In the genomic region with DNA sequence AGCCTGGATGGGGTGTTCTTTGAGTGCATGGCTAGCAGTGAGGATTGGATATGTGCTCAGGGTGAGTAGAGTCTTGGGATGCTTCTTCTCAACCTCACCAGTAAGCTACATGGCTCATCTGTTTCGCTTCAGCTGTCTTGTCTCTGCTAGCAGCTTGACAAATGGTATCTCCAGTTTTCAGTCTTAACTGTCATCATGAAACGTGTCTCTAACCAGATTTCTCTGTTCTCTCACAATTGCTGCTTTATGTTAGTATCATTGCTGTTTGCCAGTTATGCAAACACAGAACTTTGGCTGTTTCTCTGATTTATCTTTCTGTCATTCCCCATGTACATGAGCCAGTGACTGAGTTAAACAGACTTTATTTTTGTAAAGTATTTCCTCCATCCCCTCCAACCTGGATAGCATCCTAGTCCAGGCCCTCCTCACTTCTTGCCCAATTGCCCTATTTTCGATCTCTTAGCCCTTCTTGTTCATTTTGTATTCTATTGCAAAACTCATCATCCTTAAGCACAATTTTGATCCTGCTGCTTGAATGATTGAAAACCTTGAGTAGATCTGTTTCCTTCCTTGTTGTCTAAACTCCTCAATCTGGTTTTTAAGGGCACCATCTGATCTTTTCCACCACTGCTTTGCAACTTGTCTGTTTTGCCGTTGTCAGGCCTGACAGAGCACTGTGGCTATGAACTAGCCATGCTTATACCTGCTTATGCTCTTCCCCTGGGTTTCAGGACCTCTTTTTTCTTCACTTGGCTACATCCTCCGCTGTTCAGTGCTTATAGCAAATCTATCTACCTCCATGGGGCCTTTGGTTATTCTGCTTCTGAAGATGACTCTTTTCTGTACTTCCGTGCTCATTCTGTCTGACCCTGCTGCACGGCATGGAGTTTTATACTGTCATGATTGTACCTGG, we compare ENCODE assay signal across 26 cellular contexts. TPM values are rescaled to one million over a fixed set of nuclear protein-coding genes. Genes with fewer than 3 reads are reported as not detected.
DNase-seq lines count a peak whose midpoint lies in the region; ATAC-seq, FAIRE-seq and TF ChIP-seq lines count a peak whose summit lies in the region.
"Had no signal": no experiment of that assay in that cellular context is flagged by ENCODE, and none has a peak within 500 bp of the region (broad histone marks: within the 10 kb centered on the region; RNA-seq: fewer than 3 reads in every experiment).

No MANE protein-coding gene starts in this region.

- H3K9me3 Mint-ChIP-seq in mesothelial cell of epicardium, result no peaks in the 10 kb centered on the region
- H3K9me3 Mint-ChIP-seq: activated CD4-positive, alpha-beta T cell treated with anti-CD3 and anti-CD28 coated beads, Interleukin-2, amount 10 ng/mL, durations not matched to agents 24 days and 14 days; activated naive CD4-positive, alpha-beta T cell treated with anti-CD3 and anti-CD28 coated beads for 36 hours; activated T-cell treated with anti-CD3 and anti-CD28 coated beads, Interleukin-2, amount 50 U/mL, for 72 hours; stimulated activated effector memory CD8-positive, alpha-beta T cell treated with anti-CD3 and anti-CD28 coated beads, Interleukin-12 subunit alpha, Interleukin-12 subunit beta, amount 100 ng/mL, for 72 hours had no signal

- H2BK15ac ChIP-seq in mesendoderm (replicated peaks; ENCODE audit: low read depth), result no peak overlapping the region

- H2AFZ ChIP-seq in GM12878 (ENCODE audit: control insufficient read depth, low read depth, low read length), result no peak overlapping the region

- 0% methylated on average over 7 of the region's 7 CpGs for WGBS in GM12878 (ENCODE audit: insufficient coverage, insufficient replicate concordance, low lambda C conversion rate, missing lambda C conversion rate)
- WGBS in mesendoderm (ENCODE audit: extremely low coverage, insufficient coverage, low lambda C conversion rate), result no CpG with 5 or more reads among the region's 7 CpGs

- H3K56ac ChIP-seq in mesendoderm (ENCODE audit: low read length), result no peak overlapping the region

- intact Hi-C loops in GM12878 (cut with micrococcal nuclease; ENCODE audit: unreplicated experiment), result no loop called here

- H3K27me3 Mint-ChIP-seq in mesothelial cell of epicardium (ENCODE audit: low read depth), result no peaks in the 10 kb centered on the region
- H3K27me3 Mint-ChIP-seq: activated CD4-positive, alpha-beta T cell treated with anti-CD3 and anti-CD28 coated beads, Interleukin-2, amount 10 ng/mL, durations not matched to agents 24 days and 14 days had no signal

- no peak for TF ChIP-seq RAD21 in GM12878 (IDR thresholded peaks at IDR 0.05; ENCODE audit: insufficient read depth, low read depth, low read length)

- H3K4me1 ChIP-seq in GM12878 (ENCODE audit: control insufficient read depth, insufficient read depth, low read length) (no peaks in the 10 kb centered on the region), mesendoderm (ENCODE audit: control insufficient read depth, low read depth, low read length) (no peaks in the 10 kb centered on the region)
- H3K4me1 ChIP-seq: breast epithelium, gastrocnemius medialis had no signal

- in situ Hi-C loops in GM12878 (cut with MboI), result no loop called here

- DNase-seq in GM20000 (ENCODE audit: low spot score) (peak; percentile 10), GM12878 (ENCODE audit: low read depth, low spot score) (no peak), mesendoderm (no peak), SHP77 (lab: John Stamatoyannopoulos, UW) (no peak), NCI-H345 (lab: John Stamatoyannopoulos, UW) (no peak), mesothelial cell of epicardium (ENCODE audit: low spot score in 2 of 2, unreplicated experiment in 2 of 2) (no peak)
- DNase-seq: activated CD4-positive, alpha-beta T cell treated with anti-CD3 and anti-CD28 coated beads, Interleukin-2, amount 10 ng/mL, durations not matched to agents 24 days and 14 days; activated naive CD4-positive, alpha-beta T cell treated with anti-CD3 and anti-CD28 coated beads for 36 hours; activated T-cell treated with anti-CD3 and anti-CD28 coated beads, Interleukin-2, amount 50 U/mL, for 72 hours; gastrocnemius medialis; GDM1; IMR-90; NCI-H1048; NCI-H187; NCI-H69; SK-N-SH had no signal

- CTCF ChIA-PET in GM12878 (lab: Yijun Ruan, JAX), result interaction anchor here (0.6 to 0.9 kb wide), 2 partner anchors 350 to 437 kb away, joined by 3 to 7 read pairs; no protein-coding TSS in a partner anchor

- peak overlapping the region; percentile 4; the same call in 1 of the 2 replicates for H3K27ac ChIP-seq in GM12878 (ENCODE audit: control insufficient read depth, insufficient read depth)
- no peak overlapping the region for H3K27ac ChIP-seq in mesendoderm (ENCODE audit: low read depth, low read length)
- H3K27ac ChIP-seq: breast epithelium, gastrocnemius medialis, thoracic aorta had no signal

- SMC1A ChIA-PET in GM12878 (lab: Charles Lee; ENCODE audit: uncharacterized antibody, unreplicated experiment), result interaction anchor here (0.6 to 0.7 kb wide), 2 partner anchors 17 to 95 kb away, joined by 3 to 4 read pairs; no protein-coding TSS in a partner anchor

- no peaks in the 10 kb centered on the region for H3K9me3 ChIP-seq in GM12878 (replicated peaks; ENCODE audit: control insufficient read depth, insufficient read depth, low read length)
- H3K9me3 ChIP-seq: breast epithelium, gastrocnemius medialis, SK-N-SH, thoracic aorta had no signal

- H3K36me3 ChIP-seq in GM12878 (ENCODE audit: control insufficient read depth in 2 of 2, insufficient read depth in 2 of 2, low read length in 1 of 2) (peaks cover 0 to 24% of the 10 kb centered on the region in 2 experiments), mesendoderm (ENCODE audit: control insufficient read depth, insufficient read depth, low read length) (peaks cover 2% of the 10 kb centered on the region)
- H3K36me3 ChIP-seq: breast epithelium had no signal

- no peak for TF ChIP-seq POLR2A in GM12878 (IDR thresholded peaks at IDR 0.05; ENCODE audit: low read depth, low read length)

- no peak overlapping the region for H3K18ac ChIP-seq in mesendoderm (ENCODE audit: low read length)

- no peak overlapping the region for H3K4me3 Mint-ChIP-seq in mesothelial cell of epicardium
- H3K4me3 Mint-ChIP-seq: activated CD4-positive, alpha-beta T cell treated with anti-CD3 and anti-CD28 coated beads, Interleukin-2, amount 10 ng/mL, durations not matched to agents 24 days and 14 days; activated naive CD4-positive, alpha-beta T cell treated with anti-CD3 and anti-CD28 coated beads for 36 hours; activated T-cell treated with anti-CD3 and anti-CD28 coated beads, Interleukin-2, amount 50 U/mL, for 72 hours; stimulated activated effector memory CD8-positive, alpha-beta T cell treated with anti-CD3 and anti-CD28 coated beads, Interleukin-12 subunit alpha, Interleukin-12 subunit beta, amount 100 ng/mL, for 72 hours had no signal

- no peak overlapping the region for H3K4ac ChIP-seq in mesendoderm (ENCODE audit: low read depth, low read length)

- no peak for FAIRE-seq in GM12878 (lab: Jason Lieb, UNC)
- FAIRE-seq: colon, islet of Langerhans had no signal

- ATAC-seq in GM12878 (no peak), SK-N-SH treated with all-trans-retinoic acid at 6 μM for 48 hours (no peak)
- ATAC-seq: activated T-cell treated with anti-CD3 and anti-CD28 coated beads, Interleukin-2, amount 50 U/mL, for 72 hours; esophagus mucosa; gastrocnemius medialis; stimulated activated effector memory CD8-positive, alpha-beta T cell treated with anti-CD3 and anti-CD28 coated beads, Interleukin-12 subunit alpha, Interleukin-12 subunit beta, amount 100 ng/mL, for 72 hours had no signal

- TF ChIP-seq EP300 in GM12878 (IDR thresholded peaks at IDR 0.05; ENCODE audit: borderline replicate concordance in 1 of 2, control insufficient read depth in 1 of 2, low read depth in 2 of 2, low read length in 2 of 2), result no peak

- no peak overlapping the region for H2AK5ac ChIP-seq in mesendoderm (ENCODE audit: low read length)

- H3K9ac ChIP-seq in GM12878 (ENCODE audit: control insufficient read depth, insufficient read depth, low read length), result no peak overlapping the region
- H3K9ac ChIP-seq in mesendoderm (ENCODE audit: low read length), result no peak overlapping the region
- H3K9ac ChIP-seq: SK-N-SH had no signal

- H3K23ac ChIP-seq in mesendoderm (ENCODE audit: low read length), result no peak overlapping the region

- no peak overlapping the region for H3K4me3 ChIP-seq in GM12878
- H3K4me3 ChIP-seq in mesendoderm (ENCODE audit: low read length), result no peak overlapping the region
- H3K4me3 ChIP-seq: breast epithelium, gastrocnemius medialis, smooth muscle cell, thoracic aorta had no signal

- POLR2A ChIA-PET in GM12878 (lab: Charles Lee), result no interaction called here

- H3K36me3 Mint-ChIP-seq in mesothelial cell of epicardium, result peaks cover 44% of the 10 kb centered on the region

- TF ChIP-seq CTCF in GM20000 (IDR thresholded peaks at IDR 0.05; ENCODE audit: extremely low read depth, missing control alignments) (no peak), GM12878 (IDR thresholded peaks at IDR 0.05 in 2 of 3, conservative IDR thresholded peaks at IDR 0.05 in 1 of 3; ENCODE audit: control insufficient read depth in 2 of 3, extremely low read depth in 1 of 3, insufficient read depth in 1 of 3, low read depth in 3 of 3, low read length in 3 of 3) (no peak), mesothelial cell of epicardium (IDR thresholded peaks at IDR 0.05; ENCODE audit: unreplicated experiment) (no peak)

- H2BK5ac ChIP-seq in mesendoderm (ENCODE audit: low read length), result no peak overlapping the region

- no peaks in the 10 kb centered on the region for H3K79me1 ChIP-seq in mesendoderm (ENCODE audit: low read length)

- RAD21 ChIA-PET in GM12878 (lab: Charles Lee; ENCODE audit: unreplicated experiment), result no interaction called here

- no peaks in the 10 kb centered on the region for H4K20me1 ChIP-seq in GM12878 (ENCODE audit: control insufficient read depth, insufficient read depth)

- H3K27ac Mint-ChIP-seq in mesothelial cell of epicardium, result no peak overlapping the region
- H3K27ac Mint-ChIP-seq: activated CD4-positive, alpha-beta T cell treated with anti-CD3 and anti-CD28 coated beads, Interleukin-2, amount 10 ng/mL, durations not matched to agents 24 days and 14 days; activated naive CD4-positive, alpha-beta T cell treated with anti-CD3 and anti-CD28 coated beads for 36 hours; stimulated activated effector memory CD8-positive, alpha-beta T cell treated with anti-CD3 and anti-CD28 coated beads, Interleukin-12 subunit alpha, Interleukin-12 subunit beta, amount 100 ng/mL, for 72 hours had no signal

- no TSS peak for BruUV-seq in GM12878 (replicated peaks; lab: Mats Ljungman, UMichigan)

- no peaks in the 10 kb centered on the region for H3K4me1 Mint-ChIP-seq in mesothelial cell of epicardium
- H3K4me1 Mint-ChIP-seq: stimulated activated effector memory CD8-positive, alpha-beta T cell treated with anti-CD3 and anti-CD28 coated beads, Interleukin-12 subunit alpha, Interleukin-12 subunit beta, amount 100 ng/mL, for 72 hours had no signal

- H4K8ac ChIP-seq in mesendoderm (ENCODE audit: low read depth, low read length), result peak overlapping the region; percentile 86

- no peak overlapping the region for H4K5ac ChIP-seq in mesendoderm (ENCODE audit: low read length)

- no peak overlapping the region for H2BK120ac ChIP-seq in mesendoderm (ENCODE audit: low read depth, low read length)

- H3K79me2 ChIP-seq in GM12878 (ENCODE audit: control insufficient read depth, insufficient read depth, low read length) (no peaks in the 10 kb centered on the region), mesendoderm (ENCODE audit: control insufficient read depth, insufficient read depth, low read length) (no peaks in the 10 kb centered on the region)

- H3K27me3 ChIP-seq in GM12878 (replicated peaks in 1 of 2; ENCODE audit: control insufficient read depth in 2 of 2, insufficient read depth in 2 of 2, low read length in 1 of 2), result no peaks in the 10 kb centered on the region
- H3K27me3 ChIP-seq in mesendoderm (ENCODE audit: insufficient read depth, low read length, poor library complexity), result no peaks in the 10 kb centered on the region
- H3K27me3 ChIP-seq: breast epithelium, gastrocnemius medialis had no signal

- H3K4me2 ChIP-seq in GM12878 (ENCODE audit: control insufficient read depth, insufficient read depth) (no peak overlapping the region), mesendoderm (ENCODE audit: low read length) (no peak overlapping the region)
- H3K4me2 ChIP-seq: SK-N-SH, smooth muscle cell had no signal

RNA-seq across cellular contexts. Expression of gene ADIG, which starts 37.7 kb away (rescaled TPM):
- total RNA-seq in GM12878 (2013; cell fraction: nucleolus; rRNA removed), result not detected in 2 replicates
- total RNA-seq in GM12878 (2014; rRNA removed) (not detected in 2 replicates), GM12878 (2014; rRNA removed; fragmentation: Illumina TruSeq; extraction: Trizol) (not detected in 2 replicates), GM12878 (2021) (not detected in 2 replicates), mesothelial cell of epicardium (not detected in 3 replicates)
- not detected for polyA plus RNA-seq in GM12878 (2011; ENCODE audit: low read depth)
- polyA plus RNA-seq in GM12878 (2011; rRNA removed) (not detected in 2 replicates), GM12878 (2014; fragmentation: Illumina TruSeq; extraction: Trizol) (not detected in 2 replicates), GM12878 (2014; fragmentation: Nextera tagmentation; extraction: Ambion mirVana) (not detected), GM12878 (2014; rRNA removed) (not detected in 2 replicates), GM12878 (2016; fragmentation: Nextera tagmentation; extraction: Ambion mirVana) (not detected)
- not detected in 2 replicates for polyA plus RNA-seq in GM12878 (2011; cell fraction: cytosol; rRNA removed)
- not detected in 2 replicates for polyA plus RNA-seq in GM12878 (2011; cell fraction: nucleus; rRNA removed)
- not detected in 2 replicates for polyA plus RNA-seq in GM12878 (2012)
- not detected in 2 replicates for polyA minus RNA-seq in GM12878 (2011; rRNA and poly(A)+ RNA removed)
- not detected in 2 replicates for polyA minus RNA-seq in GM12878 (2011; cell fraction: cytosol; rRNA and poly(A)+ RNA removed)
- not detected in 2 replicates for polyA minus RNA-seq in GM12878 (2011; cell fraction: nucleus; rRNA and poly(A)+ RNA removed)
- not detected for polyA plus RNA-seq in mesendoderm (2013, experiment 1 of 2)
- polyA plus RNA-seq in mesendoderm (2013, experiment 2 of 2), result not detected
- total RNA-seq: activated CD4-positive, alpha-beta T cell treated with anti-CD3 and anti-CD28 coated beads, Interleukin-2, amount 10 ng/mL, durations not matched to agents 24 days and 14 days; activated naive CD4-positive, alpha-beta T cell treated with anti-CD3 and anti-CD28 coated beads for 36 hours; activated T-cell treated with anti-CD3 and anti-CD28 coated beads, Interleukin-2, amount 50 U/mL, for 72 hours; breast epithelium; esophagus mucosa; gastrocnemius medialis; IMR-90; liver; smooth muscle cell; T-helper 2 cell treated with Interferon-gamma antibody and Interleukin-4, amounts not matched to agents 100 ng/mL and 5 ng/mL, for 36 hours; thoracic aorta had no signal
- polyA plus RNA-seq: IMR-90, liver, SK-N-SH, smooth muscle cell had no signal

RNA-seq across cellular contexts. Expression of gene ARHGAP40, which starts 58.4 kb away (rescaled TPM):
- total RNA-seq in GM12878 (2013; cell fraction: nucleolus; rRNA removed), result not detected in 2 replicates
- total RNA-seq in GM12878 (2014; rRNA removed) (0.06 TPM in 1 of 2 replicates, not detected in the other), GM12878 (2014; rRNA removed; fragmentation: Illumina TruSeq; extraction: Trizol) (not detected in 2 replicates), GM12878 (2021) (not detected in 2 replicates), mesothelial cell of epicardium (0.33 to 0.54 TPM (median 0.45 TPM) in 3 replicates)
- polyA plus RNA-seq in GM12878 (2011; ENCODE audit: low read depth), result not detected
- polyA plus RNA-seq in GM12878 (2011; rRNA removed) (0.07 and 0.19 TPM in 2 replicates), GM12878 (2014; fragmentation: Illumina TruSeq; extraction: Trizol) (not detected in 2 replicates), GM12878 (2014; fragmentation: Nextera tagmentation; extraction: Ambion mirVana) (not detected), GM12878 (2014; rRNA removed) (not detected in 2 replicates), GM12878 (2016; fragmentation: Nextera tagmentation; extraction: Ambion mirVana) (not detected)
- polyA plus RNA-seq in GM12878 (2011; cell fraction: cytosol; rRNA removed), result 0.07 TPM in 1 of 2 replicates, not detected in the other
- 0.13 TPM in 1 of 2 replicates, not detected in the other for polyA plus RNA-seq in GM12878 (2011; cell fraction: nucleus; rRNA removed)
- not detected in 2 replicates for polyA plus RNA-seq in GM12878 (2012)
- polyA minus RNA-seq in GM12878 (2011; rRNA and poly(A)+ RNA removed), result not detected in 2 replicates
- not detected in 2 replicates for polyA minus RNA-seq in GM12878 (2011; cell fraction: cytosol; rRNA and poly(A)+ RNA removed)
- polyA minus RNA-seq in GM12878 (2011; cell fraction: nucleus; rRNA and poly(A)+ RNA removed), result not detected in 2 replicates
- polyA plus RNA-seq in mesendoderm (2013, experiment 1 of 2), result 12.3 TPM
- 13.1 TPM for polyA plus RNA-seq in mesendoderm (2013, experiment 2 of 2)
- total RNA-seq: activated CD4-positive, alpha-beta T cell treated with anti-CD3 and anti-CD28 coated beads, Interleukin-2, amount 10 ng/mL, durations not matched to agents 24 days and 14 days; activated naive CD4-positive, alpha-beta T cell treated with anti-CD3 and anti-CD28 coated beads for 36 hours; activated T-cell treated with anti-CD3 and anti-CD28 coated beads, Interleukin-2, amount 50 U/mL, for 72 hours; gastrocnemius medialis; IMR-90; T-helper 2 cell treated with Interferon-gamma antibody and Interleukin-4, amounts not matched to agents 100 ng/mL and 5 ng/mL, for 36 hours; thoracic aorta had no signal
- polyA plus RNA-seq: IMR-90, liver, smooth muscle cell had no signal
